In the genomic region with DNA sequence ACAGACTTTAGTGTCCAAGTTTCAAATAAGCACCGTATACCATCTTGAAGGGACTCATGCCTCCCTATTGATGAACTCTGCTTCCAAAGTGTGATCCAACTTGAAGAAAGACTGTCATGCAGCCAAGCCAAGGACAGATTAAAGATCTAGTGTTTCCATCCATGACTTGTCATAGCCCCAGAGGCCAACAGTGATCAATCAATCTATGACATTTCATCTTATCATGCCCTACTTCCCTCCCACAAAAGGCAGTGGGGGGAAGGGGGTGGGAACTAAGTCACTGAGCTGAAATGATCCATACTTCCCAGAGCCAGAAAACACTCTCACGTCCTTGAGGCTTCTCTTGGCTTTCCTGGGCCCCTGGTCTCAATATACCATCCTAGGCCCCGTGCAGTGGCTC, we compare ENCODE assay signal across 36 cellular contexts. TPM values are rescaled to one million over a fixed set of nuclear protein-coding genes. Genes with fewer than 3 reads are reported as not detected.
DNase-seq lines count a peak whose midpoint lies in the region; ATAC-seq, FAIRE-seq and TF ChIP-seq lines count a peak whose summit lies in the region.
"Had no signal": no experiment of that assay in that cellular context is flagged by ENCODE, and none has a peak within 500 bp of the region (broad histone marks: within the 10 kb centered on the region; RNA-seq: fewer than 3 reads in every experiment).

No MANE protein-coding gene starts in this region.

- no peaks in the 10 kb centered on the region for H3K9me1 ChIP-seq in K562 (ENCODE audit: control insufficient read depth, insufficient read depth, low read length)

- peaks cover 0 to 34% (median 9%) of the 10 kb centered on the region in 4 donors for H3K4me1 ChIP-seq in right lobe of liver
- H3K4me1 ChIP-seq in HepG2 (ENCODE audit: insufficient read depth, low read length), result peaks cover 24% of the 10 kb centered on the region
- peaks cover 4 to 20% of the 10 kb centered on the region in 2 experiments; a peak in 4 of 5 replicates for H3K4me1 ChIP-seq in K562 (replicated peaks in 1 of 2; ENCODE audit: control insufficient read depth in 2 of 2, insufficient read depth in 2 of 2, low read length in 2 of 2)
- H3K4me1 ChIP-seq: A549; BE2C; BLaER1; BLaER1 treated with 17β-estradiol and CSF1 and Interleukin-3, amounts not matched to agents 10 nM and 100 nM had no signal

- H3K27ac ChIP-seq in right lobe of liver, result no peak overlapping the region
- no peak overlapping the region for H3K27ac ChIP-seq in HepG2 (ENCODE audit: extremely low read length, insufficient read depth, low read length)
- H3K27ac ChIP-seq in K562 (ENCODE audit: extremely low read depth, low read depth, low read length), result no peak overlapping the region
- H3K27ac ChIP-seq: 22Rv1; A549; BLaER1; BLaER1 treated with 17β-estradiol and CSF1 and Interleukin-3, amounts not matched to agents 10 nM and 100 nM; C4-2B had no signal

- TF ChIP-seq EP300 in HepG2 (IDR thresholded peaks at IDR 0.05; ENCODE audit: low read depth in 2 of 2, low read length in 2 of 2), result no peak
- TF ChIP-seq EP300 in HepG2 (CRISPR knock-in tag; IDR thresholded peaks at IDR 0.05; ENCODE audit: borderline replicate concordance), result no peak
- TF ChIP-seq EP300 in K562 (IDR thresholded peaks at IDR 0.05; ENCODE audit: low read length), result no peak

- TF ChIP-seq RAD21 in HepG2 (CRISPR knock-in tag; IDR thresholded peaks at IDR 0.05) (no peak), K562 (CRISPR knock-in tag; conservative IDR thresholded peaks at IDR 0.05 in 1 of 2, IDR thresholded peaks at IDR 0.05 in 1 of 2) (no peak)

- CTCF ChIA-PET in HepG2 (lab: Yijun Ruan, JAX; ENCODE audit: low intra/inter-chr PET ratio, low total read pairs) (no interaction called here), K562 (lab: Yijun Ruan, JAX; ENCODE audit: low intra/inter-chr PET ratio) (interaction anchor here (0.6 kb wide), 1 partner anchor 493 kb away, joined by 3 read pairs; no protein-coding TSS in a partner anchor)

- peak overlapping the region in 2 of 3 donors; percentile 84 to 88 for H3K4me3 ChIP-seq in right lobe of liver
- H3K4me3 ChIP-seq in HepG2 (replicated peaks in 1 of 3; ENCODE audit: insufficient read depth in 1 of 3, low read depth in 2 of 3, low read length in 3 of 3), result no peak overlapping the region
- no peak overlapping the region for H3K4me3 ChIP-seq in K562
- H3K4me3 ChIP-seq: A549; BLaER1; BLaER1 treated with 17β-estradiol and CSF1 and Interleukin-3, amounts not matched to agents 10 nM and 100 nM had no signal

- H2AFZ ChIP-seq in HepG2 (ENCODE audit: low read length) (no peak overlapping the region), K562 (ENCODE audit: low read depth, low read length) (peak overlapping the region; percentile 37; the same call in 1 of the 2 replicates)

- POLR2A ChIA-PET in HepG2 (lab: Yijun Ruan, JAX) (no interaction called here), K562 (lab: Yijun Ruan, JAX) (interaction anchor here (0.8 kb wide), 1 partner anchor 21 kb away, joined by 3 read pairs; no protein-coding TSS in a partner anchor)

- no peak for ATAC-seq in right lobe of liver
- no peak for ATAC-seq in HepG2
- ATAC-seq in K562, result peak; percentile 7; the same call in 1 of the 3 replicates
- ATAC-seq in HG02571 (IDR thresholded peaks at IDR 0.05; ENCODE audit: unreplicated experiment), result no peak
- ATAC-seq: A549; CD8-positive, alpha-beta T cell had no signal

- H3K9me3 ChIP-seq in right lobe of liver, result no peaks in the 10 kb centered on the region
- no peaks in the 10 kb centered on the region for H3K9me3 ChIP-seq in HepG2 (ENCODE audit: low read length)
- no peaks in the 10 kb centered on the region for H3K9me3 ChIP-seq in K562 (replicated peaks; ENCODE audit: control insufficient read depth, insufficient read depth, low read depth, low read length)
- H3K9me3 ChIP-seq: A549; BE2C; BLaER1; BLaER1 treated with 17β-estradiol and CSF1 and Interleukin-3, amounts not matched to agents 10 nM and 100 nM; Caco-2 had no signal

- in situ Hi-C loops in HepG2 (cut with HindIII; ENCODE audit: extremely low pct_ligation_motif_present, low pct_unique_long_range_greater_than_20kb), result no loop called here
- in situ Hi-C loops in K562 (cut with MboI), result no loop called here

- WGBS in right lobe of liver (ENCODE audit: insufficient coverage, low coverage, low lambda C conversion rate, missing lambda C conversion rate), result 64% methylated on average over 3 of the region's 3 CpGs
- WGBS in HepG2 (ENCODE audit: low lambda C conversion rate), result 97% methylated on average over 3 of the region's 3 CpGs
- 21% methylated on average over 3 of the region's 3 CpGs for WGBS in K562 (ENCODE audit: insufficient coverage, low coverage, missing lambda C conversion rate)

- H3K36me3 ChIP-seq in right lobe of liver (peaks cover 0 to 64% (median 25%) of the 10 kb centered on the region in 4 donors), HepG2 (replicated peaks in 1 of 2; ENCODE audit: control insufficient read depth in 1 of 2, insufficient read depth in 2 of 2, low read length in 2 of 2) (peaks cover 0 to 9% of the 10 kb centered on the region in 2 experiments; a peak in 1 of 5 replicates), K562 (ENCODE audit: control insufficient read depth, insufficient read depth, low read length) (no peaks in the 10 kb centered on the region)
- H3K36me3 ChIP-seq: BE2C; BLaER1; BLaER1 treated with 17β-estradiol and CSF1 and Interleukin-3, amounts not matched to agents 10 nM and 100 nM had no signal

- BruUV-seq in HepG2 (replicated peaks; lab: Mats Ljungman, UMichigan) (no TSS peak), K562 (replicated peaks; lab: Mats Ljungman, UMichigan) (no TSS peak)

- FAIRE-seq in HepG2 (lab: Jason Lieb, UNC), result no peak
- FAIRE-seq in K562 (lab: Jason Lieb, UNC), result no peak
- FAIRE-seq: A204.1, A549, D721Med had no signal

- H3K27me3 ChIP-seq in right lobe of liver (no peaks in the 10 kb centered on the region), HepG2 (ENCODE audit: control insufficient read depth in 1 of 2, insufficient read depth in 2 of 2, low read length in 2 of 2) (no peaks in the 10 kb centered on the region), K562 (ENCODE audit: control insufficient read depth in 2 of 2, insufficient read depth in 2 of 2, low read length in 2 of 2) (no peaks in the 10 kb centered on the region)
- H3K27me3 ChIP-seq: BE2C; BLaER1; BLaER1 treated with 17β-estradiol and CSF1 and Interleukin-3, amounts not matched to agents 10 nM and 100 nM had no signal

- H3K79me2 ChIP-seq in HepG2 (ENCODE audit: insufficient read depth, low read length), result peaks cover 2% of the 10 kb centered on the region
- no peaks in the 10 kb centered on the region for H3K79me2 ChIP-seq in K562 (ENCODE audit: control insufficient read depth, insufficient read depth, low read length)

- no peak overlapping the region for H3K4me2 ChIP-seq in HepG2 (ENCODE audit: low read depth, low read length)
- H3K4me2 ChIP-seq in K562 (ENCODE audit: insufficient read depth, low read length), result peak overlapping the region; percentile 10; the same call in 1 of the 2 replicates
- H3K4me2 ChIP-seq: A549; BLaER1; BLaER1 treated with 17β-estradiol and CSF1 and Interleukin-3, amounts not matched to agents 10 nM and 100 nM had no signal

- no peak overlapping the region for H3K9ac ChIP-seq in HepG2 (ENCODE audit: insufficient read depth, low read depth, low read length)
- no peak overlapping the region; a peak in 1 of 4 replicates for H3K9ac ChIP-seq in K562 (ENCODE audit: insufficient read depth in 1 of 2, low read depth in 2 of 2, low read length in 2 of 2)
- H3K9ac ChIP-seq: BLaER1; BLaER1 treated with 17β-estradiol and CSF1 and Interleukin-3, amounts not matched to agents 10 nM and 100 nM had no signal

- no peak for DNase-seq in right lobe of liver
- no peak for DNase-seq in HepG2 (ENCODE audit: low spot score)
- DNase-seq in K562 (ENCODE audit: extremely low read depth in 1 of 4, low spot score in 3 of 4), result peak in 1 of 4 experiments; percentile 44
- DNase-seq: 8988T; ACHN; AML-193; BE2C; C1 segment of cervical spinal cord; Caco-2; Calu3; CD4-positive, alpha-beta memory T cell; CD4-positive, alpha-beta T cell; CD4-positive, CD25-positive, alpha-beta regulatory T cell; CD8-positive, alpha-beta memory T cell; CD8-positive, alpha-beta T cell; COR-L47; DMS 273 treated with DMSO at 0.1 percent for 48 hours; DMS153; DMS53; DMS79; DMS79 treated with DMSO at 0.1 percent for 48 hours; DND-41; EL had no signal

- TF ChIP-seq POLR2A in right lobe of liver (IDR thresholded peaks at IDR 0.05) (no peak), HepG2 (IDR thresholded peaks at IDR 0.05; ENCODE audit: insufficient read depth in 1 of 2, low read depth in 2 of 2, low read length in 2 of 2) (no peak), K562 (conservative IDR thresholded peaks at IDR 0.05) (no peak)

- H4K20me1 ChIP-seq in HepG2 (ENCODE audit: insufficient read depth, low read length) (no peaks in the 10 kb centered on the region), K562 (replicated peaks; ENCODE audit: control insufficient read depth, insufficient read depth, low read length) (no peaks in the 10 kb centered on the region)
- H4K20me1 ChIP-seq: BLaER1; BLaER1 treated with 17β-estradiol and CSF1 and Interleukin-3, amounts not matched to agents 10 nM and 100 nM had no signal

- intact Hi-C loops in right lobe of liver (cut with DNase I), result no loop called here
- intact Hi-C loops in HepG2 (cut with micrococcal nuclease; ENCODE audit: unreplicated experiment), result no loop called here
- intact Hi-C loops in K562 (cut with micrococcal nuclease), result loop anchor here (5.0 kb wide), 2 partner anchors 159 to 481 kb away; no protein-coding TSS in a partner anchor

- TF ChIP-seq CTCF in right lobe of liver (IDR thresholded peaks at IDR 0.05) (no peak), HepG2 (CRISPR knock-in tag; IDR thresholded peaks at IDR 0.05) (no peak), K562 (IDR thresholded peaks at IDR 0.05 in 2 of 3, conservative IDR thresholded peaks at IDR 0.05 in 1 of 3; ENCODE audit: insufficient read depth in 2 of 3, low read depth in 1 of 3, low read length in 3 of 3) (no peak)

RNA-seq across cellular contexts. Expression of a gene that starts 4.0 kb away (rescaled TPM):
- total RNA-seq in right lobe of liver, result 1,000 to 10,000 TPM; 1,325 to 2,875 (median 2,199) TPM
- total RNA-seq in HepG2 (2016; rRNA removed; fragmentation: Illumina TruSeq; extraction: Trizol), result 107 and 205 TPM in 2 replicates
- 28.3 and 30.3 TPM in 2 replicates for total RNA-seq in HepG2 (2016; cell fraction: cytosol; rRNA removed; fragmentation: Illumina TruSeq; extraction: Trizol; ENCODE audit: low read depth)
- total RNA-seq in HepG2 (2016; cell fraction: insoluble cytoplasmic fraction; rRNA removed; fragmentation: Illumina TruSeq; extraction: Trizol), result 108 and 201 TPM in 2 replicates
- 48.9 and 54.3 TPM in 2 replicates for total RNA-seq in HepG2 (2016; cell fraction: membrane; rRNA removed; fragmentation: Illumina TruSeq; extraction: Trizol)
- total RNA-seq in HepG2 (2016; cell fraction: nucleus; rRNA removed; fragmentation: Illumina TruSeq; extraction: Trizol), result 132 and 161 TPM in 2 replicates
- polyA plus RNA-seq in HepG2 (2011; rRNA removed), result 142 and 156 TPM in 2 replicates
- 97.8 and 129 TPM in 2 replicates for polyA plus RNA-seq in HepG2 (2011; cell fraction: cytosol; rRNA removed)
- 61.6 and 79.0 TPM in 2 replicates for polyA plus RNA-seq in HepG2 (2011; cell fraction: nucleus; rRNA removed)
- polyA plus RNA-seq in HepG2 (2012), result 101 and 161 TPM in 2 replicates
- polyA plus RNA-seq in HepG2 (2016; cell fraction: cytosol; fragmentation: Illumina TruSeq; extraction: Trizol; ENCODE audit: low read depth), result 35.4 and 37.9 TPM in 2 replicates
- polyA plus RNA-seq in HepG2 (2016; cell fraction: insoluble cytoplasmic fraction; fragmentation: Illumina TruSeq; extraction: Trizol; ENCODE audit: low read depth), result 101 and 108 TPM in 2 replicates
- 43.2 and 51.7 TPM in 2 replicates for polyA plus RNA-seq in HepG2 (2016; cell fraction: membrane; fragmentation: Illumina TruSeq; extraction: Trizol; ENCODE audit: low read depth)
- polyA plus RNA-seq in HepG2 (2016; cell fraction: nucleus; fragmentation: Illumina TruSeq; extraction: Trizol; ENCODE audit: insufficient read depth, low read depth), result 186 and 191 TPM in 2 replicates
- 66.3 TPM in 1 of 2 replicates, not detected in the other for polyA minus RNA-seq in HepG2 (2011; rRNA and poly(A)+ RNA removed; ENCODE audit: low replicate concordance)
- 34.2 and 44.7 TPM in 2 replicates for polyA minus RNA-seq in HepG2 (2011; cell fraction: cytosol; rRNA and poly(A)+ RNA removed)
- 32.8 and 42.0 TPM in 2 replicates for polyA minus RNA-seq in HepG2 (2011; cell fraction: nucleus; rRNA and poly(A)+ RNA removed)
- total RNA-seq in K562 (2011; cell fraction: chromatin; rRNA removed; ENCODE audit: low replicate concordance), result 0.30 TPM in 1 of 2 replicates, not detected in the other
- 0.33 and 0.39 TPM in 2 replicates for total RNA-seq in K562 (2011; cell fraction: nucleolus; rRNA removed)
- total RNA-seq in K562 (2011; cell fraction: nucleoplasm; rRNA removed), result 0.59 TPM in 1 of 2 replicates, not detected in the other
- total RNA-seq in K562 (2014; rRNA removed), result 0.20 and 0.50 TPM in 2 replicates
- 0.25 and 0.38 TPM in 2 replicates for total RNA-seq in K562 (2014; rRNA removed; fragmentation: Illumina TruSeq; extraction: Trizol)
- total RNA-seq in K562 (2015; rRNA removed; fragmentation: Illumina TruSeq; extraction: Trizol), result 1.2 and 1.6 TPM in 2 replicates
- 0.62 and 1.1 TPM in 2 replicates for total RNA-seq in K562 (2021)
- polyA plus RNA-seq in K562 (2011; rRNA removed), result 0.07 and 0.45 TPM in 2 replicates
- polyA plus RNA-seq in K562 (2011; cell fraction: cytosol; rRNA removed), result 0.10 TPM in 1 of 2 replicates, not detected in the other
- 0.21 and 0.49 TPM in 2 replicates for polyA plus RNA-seq in K562 (2011; cell fraction: nucleus; rRNA removed)
- 0.35 and 27.1 TPM in 2 replicates for polyA plus RNA-seq in K562 (2012)
- polyA plus RNA-seq in K562 (2014; fragmentation: Illumina TruSeq; extraction: Trizol), result 0.58 and 0.77 TPM in 2 replicates
- under 1 TPM; 0.35 to 0.67 TPM for polyA plus RNA-seq in K562 (2014; fragmentation: Nextera tagmentation; extraction: Ambion mirVana)
- 0.50 TPM in 1 of 2 replicates, not detected in the other for polyA plus RNA-seq in K562 (2014; rRNA removed)
- 0.11 and 0.33 TPM in 2 replicates for polyA minus RNA-seq in K562 (2011; rRNA and poly(A)+ RNA removed)
- polyA minus RNA-seq in K562 (2011; cell fraction: cytosol; rRNA and poly(A)+ RNA removed), result not detected in 2 replicates
- 0.33 TPM in 1 of 2 replicates, not detected in the other for polyA minus RNA-seq in K562 (2011; cell fraction: nucleus; rRNA and poly(A)+ RNA removed)
- total RNA-seq: A172; A673; B cell; CD4-positive, alpha-beta memory T cell; CD4-positive, alpha-beta T cell; CD4-positive, CD25-positive, alpha-beta regulatory T cell; CD8-positive, alpha-beta memory T cell; CD8-positive, alpha-beta T cell; Daoy had no signal
- polyA plus RNA-seq: CD14-positive monocyte; CD4-positive, alpha-beta memory T cell; CD4-positive, CD25-positive, alpha-beta regulatory T cell; CD8-positive, alpha-beta memory T cell had no signal

RNA-seq across cellular contexts. Expression of a gene that starts 44.9 kb away (rescaled TPM):
- total RNA-seq in right lobe of liver, result 1 to 10 TPM; 2.8 to 6.1 (median 4.7) TPM
- total RNA-seq in HepG2 (2016; rRNA removed; fragmentation: Illumina TruSeq; extraction: Trizol), result 7.7 and 10.7 TPM in 2 replicates
- 0.61 and 0.97 TPM in 2 replicates for total RNA-seq in HepG2 (2016; cell fraction: cytosol; rRNA removed; fragmentation: Illumina TruSeq; extraction: Trizol; ENCODE audit: low read depth)
- total RNA-seq in HepG2 (2016; cell fraction: insoluble cytoplasmic fraction; rRNA removed; fragmentation: Illumina TruSeq; extraction: Trizol), result 7.5 and 9.9 TPM in 2 replicates
- 3.4 and 3.6 TPM in 2 replicates for total RNA-seq in HepG2 (2016; cell fraction: membrane; rRNA removed; fragmentation: Illumina TruSeq; extraction: Trizol)
- 12.5 and 13.1 TPM in 2 replicates for total RNA-seq in HepG2 (2016; cell fraction: nucleus; rRNA removed; fragmentation: Illumina TruSeq; extraction: Trizol)
- polyA plus RNA-seq in HepG2 (2011; rRNA removed), result 1.9 and 2.6 TPM in 2 replicates
- 0.75 and 0.81 TPM in 2 replicates for polyA plus RNA-seq in HepG2 (2011; cell fraction: cytosol; rRNA removed)
- polyA plus RNA-seq in HepG2 (2011; cell fraction: nucleus; rRNA removed), result 3.3 and 4.0 TPM in 2 replicates
- 1.6 and 1.9 TPM in 2 replicates for polyA plus RNA-seq in HepG2 (2012)
- polyA plus RNA-seq in HepG2 (2016; cell fraction: cytosol; fragmentation: Illumina TruSeq; extraction: Trizol; ENCODE audit: low read depth), result 0.12 and 0.14 TPM in 2 replicates
- 1.4 and 1.9 TPM in 2 replicates for polyA plus RNA-seq in HepG2 (2016; cell fraction: insoluble cytoplasmic fraction; fragmentation: Illumina TruSeq; extraction: Trizol; ENCODE audit: low read depth)
- polyA plus RNA-seq in HepG2 (2016; cell fraction: membrane; fragmentation: Illumina TruSeq; extraction: Trizol; ENCODE audit: low read depth), result 0.26 and 0.34 TPM in 2 replicates
- polyA plus RNA-seq in HepG2 (2016; cell fraction: nucleus; fragmentation: Illumina TruSeq; extraction: Trizol; ENCODE audit: insufficient read depth, low read depth), result 5.4 and 5.5 TPM in 2 replicates
- 11.7 and 14.4 TPM in 2 replicates for polyA minus RNA-seq in HepG2 (2011; rRNA and poly(A)+ RNA removed; ENCODE audit: low replicate concordance)
- polyA minus RNA-seq in HepG2 (2011; cell fraction: cytosol; rRNA and poly(A)+ RNA removed), result 4.0 and 4.2 TPM in 2 replicates
- 20.0 and 21.6 TPM in 2 replicates for polyA minus RNA-seq in HepG2 (2011; cell fraction: nucleus; rRNA and poly(A)+ RNA removed)
- 16.8 and 28.1 TPM in 2 replicates for total RNA-seq in K562 (2011; cell fraction: chromatin; rRNA removed; ENCODE audit: low replicate concordance)
- total RNA-seq in K562 (2011; cell fraction: nucleolus; rRNA removed), result 4.8 and 7.9 TPM in 2 replicates
- total RNA-seq in K562 (2011; cell fraction: nucleoplasm; rRNA removed), result 16.1 and 25.3 TPM in 2 replicates
- total RNA-seq in K562 (2014; rRNA removed), result 5.3 and 5.4 TPM in 2 replicates
- total RNA-seq in K562 (2014; rRNA removed; fragmentation: Illumina TruSeq; extraction: Trizol), result 13.9 and 15.2 TPM in 2 replicates
- total RNA-seq in K562 (2015; rRNA removed; fragmentation: Illumina TruSeq; extraction: Trizol), result 10.9 and 11.6 TPM in 2 replicates
- 10.2 and 10.5 TPM in 2 replicates for total RNA-seq in K562 (2021)
- polyA plus RNA-seq in K562 (2011; rRNA removed), result 6.7 and 8.2 TPM in 2 replicates
- polyA plus RNA-seq in K562 (2011; cell fraction: cytosol; rRNA removed), result 2.1 and 4.0 TPM in 2 replicates
- polyA plus RNA-seq in K562 (2011; cell fraction: nucleus; rRNA removed), result 9.4 and 12.8 TPM in 2 replicates
- polyA plus RNA-seq in K562 (2012), result 2.3 and 3.8 TPM in 2 replicates
- polyA plus RNA-seq in K562 (2014; fragmentation: Illumina TruSeq; extraction: Trizol), result 4.3 and 5.1 TPM in 2 replicates
- polyA plus RNA-seq in K562 (2014; fragmentation: Nextera tagmentation; extraction: Ambion mirVana), result 1 to 10 TPM; 1.3 TPM
- polyA plus RNA-seq in K562 (2014; rRNA removed), result 3.7 and 3.8 TPM in 2 replicates
- polyA minus RNA-seq in K562 (2011; rRNA and poly(A)+ RNA removed), result 22.3 and 30.3 TPM in 2 replicates
- polyA minus RNA-seq in K562 (2011; cell fraction: cytosol; rRNA and poly(A)+ RNA removed), result 6.2 TPM in 2 replicates
- 9.8 and 22.7 TPM in 2 replicates for polyA minus RNA-seq in K562 (2011; cell fraction: nucleus; rRNA and poly(A)+ RNA removed)

RNA-seq across cellular contexts. Expression of a gene that starts 45.3 kb away (rescaled TPM):
- 10 to 100 TPM; 37.4 to 85.2 (median 61.5) TPM for total RNA-seq in right lobe of liver
- total RNA-seq in HepG2 (2016; rRNA removed; fragmentation: Illumina TruSeq; extraction: Trizol), result 184 and 352 TPM in 2 replicates
- total RNA-seq in HepG2 (2016; cell fraction: cytosol; rRNA removed; fragmentation: Illumina TruSeq; extraction: Trizol; ENCODE audit: low read depth), result 468 and 530 TPM in 2 replicates
- 176 and 342 TPM in 2 replicates for total RNA-seq in HepG2 (2016; cell fraction: insoluble cytoplasmic fraction; rRNA removed; fragmentation: Illumina TruSeq; extraction: Trizol)
- total RNA-seq in HepG2 (2016; cell fraction: membrane; rRNA removed; fragmentation: Illumina TruSeq; extraction: Trizol), result 493 and 530 TPM in 2 replicates
- 518 and 556 TPM in 2 replicates for total RNA-seq in HepG2 (2016; cell fraction: nucleus; rRNA removed; fragmentation: Illumina TruSeq; extraction: Trizol)
- polyA plus RNA-seq in HepG2 (2011; rRNA removed), result 687 and 738 TPM in 2 replicates
- polyA plus RNA-seq in HepG2 (2011; cell fraction: cytosol; rRNA removed), result 564 and 847 TPM in 2 replicates
- polyA plus RNA-seq in HepG2 (2011; cell fraction: nucleus; rRNA removed), result 400 and 532 TPM in 2 replicates
- 512 and 724 TPM in 2 replicates for polyA plus RNA-seq in HepG2 (2012)
- 421 and 462 TPM in 2 replicates for polyA plus RNA-seq in HepG2 (2016; cell fraction: cytosol; fragmentation: Illumina TruSeq; extraction: Trizol; ENCODE audit: low read depth)
- polyA plus RNA-seq in HepG2 (2016; cell fraction: insoluble cytoplasmic fraction; fragmentation: Illumina TruSeq; extraction: Trizol; ENCODE audit: low read depth), result 132 and 134 TPM in 2 replicates
- polyA plus RNA-seq in HepG2 (2016; cell fraction: membrane; fragmentation: Illumina TruSeq; extraction: Trizol; ENCODE audit: low read depth), result 376 and 391 TPM in 2 replicates
- 612 and 634 TPM in 2 replicates for polyA plus RNA-seq in HepG2 (2016; cell fraction: nucleus; fragmentation: Illumina TruSeq; extraction: Trizol; ENCODE audit: insufficient read depth, low read depth)
- polyA minus RNA-seq in HepG2 (2011; rRNA and poly(A)+ RNA removed; ENCODE audit: low replicate concordance), result 146 and 679 TPM in 2 replicates
- polyA minus RNA-seq in HepG2 (2011; cell fraction: cytosol; rRNA and poly(A)+ RNA removed), result 112 and 117 TPM in 2 replicates
- 1,094 and 1,103 TPM in 2 replicates for polyA minus RNA-seq in HepG2 (2011; cell fraction: nucleus; rRNA and poly(A)+ RNA removed)
- total RNA-seq in K562 (2011; cell fraction: chromatin; rRNA removed; ENCODE audit: low replicate concordance), result 3,291 and 4,051 TPM in 2 replicates
- 2,385 and 2,511 TPM in 2 replicates for total RNA-seq in K562 (2011; cell fraction: nucleolus; rRNA removed)
- 3,147 and 3,351 TPM in 2 replicates for total RNA-seq in K562 (2011; cell fraction: nucleoplasm; rRNA removed)
- 547 and 565 TPM in 2 replicates for total RNA-seq in K562 (2014; rRNA removed)
- 1,258 and 1,263 TPM in 2 replicates for total RNA-seq in K562 (2014; rRNA removed; fragmentation: Illumina TruSeq; extraction: Trizol)
- total RNA-seq in K562 (2015; rRNA removed; fragmentation: Illumina TruSeq; extraction: Trizol), result 875 and 924 TPM in 2 replicates
- 775 and 809 TPM in 2 replicates for total RNA-seq in K562 (2021)
- 1,860 and 2,716 TPM in 2 replicates for polyA plus RNA-seq in K562 (2011; rRNA removed)
- 538 and 2,020 TPM in 2 replicates for polyA plus RNA-seq in K562 (2011; cell fraction: cytosol; rRNA removed)
- polyA plus RNA-seq in K562 (2011; cell fraction: nucleus; rRNA removed), result 1,867 and 3,313 TPM in 2 replicates
- 995 and 1,637 TPM in 2 replicates for polyA plus RNA-seq in K562 (2012)
- polyA plus RNA-seq in K562 (2014; fragmentation: Illumina TruSeq; extraction: Trizol), result 986 and 1,046 TPM in 2 replicates
- 1,000 to 10,000 TPM in 1 of 2 experiments, 100 to 1,000 TPM in 1; 891 to 1,006 TPM for polyA plus RNA-seq in K562 (2014; fragmentation: Nextera tagmentation; extraction: Ambion mirVana)
- 1,150 and 1,154 TPM in 2 replicates for polyA plus RNA-seq in K562 (2014; rRNA removed)
- 1,267 and 1,500 TPM in 2 replicates for polyA minus RNA-seq in K562 (2011; rRNA and poly(A)+ RNA removed)
- polyA minus RNA-seq in K562 (2011; cell fraction: cytosol; rRNA and poly(A)+ RNA removed), result 631 and 789 TPM in 2 replicates
- polyA minus RNA-seq in K562 (2011; cell fraction: nucleus; rRNA and poly(A)+ RNA removed), result 1,499 and 2,416 TPM in 2 replicates

Comparison
In these comparisons a context has a peak if more than half of its experiments do, and no peak if none do; other contexts are left out.
1. H3K4me3 ChIP-seq: peak in right lobe of liver (2 of 3); none in HepG2 (0 of 3) and K562 (single experiment).
2. RNA of a gene that starts 4.0 kb away (total RNA-seq): 1,325 to 2,875 TPM in right lobe of liver and 28.3 to 205 TPM in HepG2; 0.20 to 1.6 TPM in K562; every median in the first group is over 10 times any median in the second.